19 cellular contexts compared by ENCODE assay signal in genomic region chr17:52827526-52827925, GRCh38.
DNase-seq lines count a peak whose midpoint lies in the region; ATAC-seq, FAIRE-seq and TF ChIP-seq lines count a peak whose summit lies in the region.
"Had no signal": no experiment of that assay in that cellular context is flagged by ENCODE, and none has a peak within 500 bp of the region (broad histone marks: within the 10 kb centered on the region; RNA-seq: fewer than 3 reads in every experiment).

No MANE protein-coding gene starts in this region.

- TF ChIP-seq CTCF in left lung (IDR thresholded peaks at IDR 0.05) (no peak), psoas muscle (IDR thresholded peaks at IDR 0.05) (no peak)

- WGBS in psoas muscle, 3 donors, result 20 to 51% (median 44%) methylated on average over 8 of the region's 8 CpGs

- intact Hi-C loops in left lung (cut with DNase I), result no loop called here
- intact Hi-C loops in psoas muscle (cut with DNase I), result no loop called here

- H3K27ac ChIP-seq in left lung (no peak overlapping the region), psoas muscle (no peak overlapping the region)
- H3K27ac ChIP-seq: BLaER1 treated with 17β-estradiol and CSF1 and Interleukin-3, amounts not matched to agents 10 nM and 100 nM; RWPE1; SJSA1 had no signal

- H3K4me3 ChIP-seq in left lung (no peak overlapping the region), psoas muscle (no peak overlapping the region)
- H3K4me3 ChIP-seq: BLaER1 treated with 17β-estradiol and CSF1 and Interleukin-3, amounts not matched to agents 10 nM and 100 nM; SJSA1 had no signal

- no peak overlapping the region for H3K27ac Mint-ChIP-seq in immature natural killer cell
- H3K27ac Mint-ChIP-seq in activated T-cell treated with anti-CD3 and anti-CD28 coated beads, Interleukin-2, amount 50 U/mL, for 24 hours, result no peak overlapping the region
- H3K27ac Mint-ChIP-seq: CD8-positive, alpha-beta T cell had no signal

- TF ChIP-seq POLR2A in H54 (IDR thresholded peaks at IDR 0.05; ENCODE audit: low read depth, low read length), result no peak

- peaks cover 0 to 1% (median 0%) of the 10 kb centered on the region in 3 donors for H3K27me3 Mint-ChIP-seq in immature natural killer cell (ENCODE audit: low read depth in 3 of 3)
- no peaks in the 10 kb centered on the region for H3K27me3 Mint-ChIP-seq in activated T-cell treated with anti-CD3 and anti-CD28 coated beads, Interleukin-2, amount 50 U/mL, for 24 hours

- H3K9me3 ChIP-seq in left lung, result no peaks in the 10 kb centered on the region
- no peaks in the 10 kb centered on the region for H3K9me3 ChIP-seq in psoas muscle
- H3K9me3 ChIP-seq: BLaER1 treated with 17β-estradiol and CSF1 and Interleukin-3, amounts not matched to agents 10 nM and 100 nM had no signal

- no peaks in the 10 kb centered on the region for H3K27me3 ChIP-seq in left lung
- no peaks in the 10 kb centered on the region for H3K27me3 ChIP-seq in psoas muscle (ENCODE audit: insufficient read depth in 3 of 3, low read length in 2 of 3)
- H3K27me3 ChIP-seq: BLaER1 treated with 17β-estradiol and CSF1 and Interleukin-3, amounts not matched to agents 10 nM and 100 nM; SJSA1 had no signal

- H3K4me1 Mint-ChIP-seq in immature natural killer cell, result no peaks in the 10 kb centered on the region
- no peaks in the 10 kb centered on the region for H3K4me1 Mint-ChIP-seq in activated T-cell treated with anti-CD3 and anti-CD28 coated beads, Interleukin-2, amount 50 U/mL, for 24 hours (ENCODE audit: low read depth)

- peaks cover 3 to 24% (median 11%) of the 10 kb centered on the region in 6 donors for H3K9me3 Mint-ChIP-seq in immature natural killer cell
- no peaks in the 10 kb centered on the region for H3K9me3 Mint-ChIP-seq in activated T-cell treated with anti-CD3 and anti-CD28 coated beads, Interleukin-2, amount 50 U/mL, for 24 hours
- H3K9me3 Mint-ChIP-seq: CD8-positive, alpha-beta T cell had no signal

- H3K36me3 ChIP-seq in left lung (no peaks in the 10 kb centered on the region), psoas muscle (ENCODE audit: insufficient read depth in 1 of 2, low read depth in 1 of 2) (no peaks in the 10 kb centered on the region)
- H3K36me3 ChIP-seq: BLaER1 treated with 17β-estradiol and CSF1 and Interleukin-3, amounts not matched to agents 10 nM and 100 nM; SJSA1 had no signal

- H3K36me3 Mint-ChIP-seq in immature natural killer cell, result no peaks in the 10 kb centered on the region
- H3K36me3 Mint-ChIP-seq in activated T-cell treated with anti-CD3 and anti-CD28 coated beads, Interleukin-2, amount 50 U/mL, for 24 hours (ENCODE audit: low read depth), result no peaks in the 10 kb centered on the region
- H3K36me3 Mint-ChIP-seq: CD8-positive, alpha-beta T cell had no signal

- H3K4me1 ChIP-seq in left lung (no peaks in the 10 kb centered on the region), psoas muscle (peaks cover 3% of the 10 kb centered on the region)
- H3K4me1 ChIP-seq: BLaER1 treated with 17β-estradiol and CSF1 and Interleukin-3, amounts not matched to agents 10 nM and 100 nM; SJSA1 had no signal

- no peak overlapping the region for H3K4me3 Mint-ChIP-seq in immature natural killer cell
- H3K4me3 Mint-ChIP-seq in activated T-cell treated with anti-CD3 and anti-CD28 coated beads, Interleukin-2, amount 50 U/mL, for 24 hours, result no peak overlapping the region
- H3K4me3 Mint-ChIP-seq: CD8-positive, alpha-beta T cell had no signal

- ATAC-seq in left lung, result peak; percentile 90
- peak; percentile 68 to 92 (median 87) for ATAC-seq in psoas muscle
- ATAC-seq: CD8-positive, alpha-beta T cell had no signal

- DNase-seq in H54 (ENCODE audit: insufficient read length, low spot score), result no peak
- DNase-seq in M059J (ENCODE audit: low read depth), result peak; percentile 46
- no peak for DNase-seq in left lung
- no peak for DNase-seq in psoas muscle
- DNase-seq in activated T-cell treated with anti-CD3 and anti-CD28 coated beads for 4 hours, result no peak
- no peak for DNase-seq in immature natural killer cell
- DNase-seq in activated T-cell treated with anti-CD3 and anti-CD28 coated beads, Interleukin-2, amount 50 U/mL, for 24 hours, result no peak
- DNase-seq: Calu3; CD8-positive, alpha-beta T cell; GF-D8; KG1; NCI-H1417 treated with DMSO at 0.1 percent for 48 hours; NCI-H1930; NCI-H748 treated with DMSO at 0.1 percent for 48 hours; OCI-M1 had no signal

- peak; percentile 36 for FAIRE-seq in H54 (lab: Jason Lieb, UNC)
- FAIRE-seq: GM19239 had no signal
